Comparison of ENCODE assay signal across 8 cellular contexts in genomic region chr1:116504308-116505156, GRCh38.
DNase-seq lines count a peak whose midpoint lies in the region; ATAC-seq, FAIRE-seq and TF ChIP-seq lines count a peak whose summit lies in the region.

No MANE protein-coding gene starts in this region.

- H3K4me3 Mint-ChIP-seq in astrocyte (ENCODE audit: unreplicated experiment) (no peak overlapping the region), nephron progenitor cell (no peak overlapping the region)

- H3K4me1 Mint-ChIP-seq in astrocyte (ENCODE audit: low read depth, unreplicated experiment) (peaks cover 26% of the 10 kb centered on the region), nephron progenitor cell (no peaks in the 10 kb centered on the region)

- H3K9me3 Mint-ChIP-seq in astrocyte (ENCODE audit: unreplicated experiment) (peaks cover 2% of the 10 kb centered on the region), nephron progenitor cell (no peaks in the 10 kb centered on the region)

- POLR2A ChIA-PET in A549 (lab: Yijun Ruan, JAX) = no interaction called here

- TF ChIP-seq EP300 in A549 (IDR thresholded peaks at IDR 0.05) = no peak

- H3K27me3 Mint-ChIP-seq in astrocyte (ENCODE audit: low read depth, unreplicated experiment) (no peaks in the 10 kb centered on the region), nephron progenitor cell (ENCODE audit: low read depth, poor library complexity) (no peaks in the 10 kb centered on the region)

- ATAC-seq in A549 (peak in 1 of 2 experiments; percentile 45; a peak in 3 of 6 replicates), GM19328 (IDR thresholded peaks at IDR 0.05; ENCODE audit: unreplicated experiment) (peak; percentile 90), HG03439 (IDR thresholded peaks at IDR 0.05; ENCODE audit: unreplicated experiment) (peak; percentile 83)

- H3K4me1 ChIP-seq in A549 (peaks cover 58% of the 10 kb centered on the region), astrocyte (ENCODE audit: insufficient read depth, low read length) (peaks cover 28% of the 10 kb centered on the region)

- H3K4me3 ChIP-seq in A549 (no peak overlapping the region), astrocyte (ENCODE audit: insufficient read depth, low read depth, low read length) (no peak overlapping the region), lower leg skin (ENCODE audit: low read depth, poor library complexity, severe bottlenecking) (no peak overlapping the region)

- peak overlapping the region; percentile 15 for H2AFZ ChIP-seq in astrocyte (ENCODE audit: low read depth, low read length)

- H3K9ac ChIP-seq in astrocyte (ENCODE audit: low read length) = no peak overlapping the region

- H3K27ac Mint-ChIP-seq in astrocyte (ENCODE audit: unreplicated experiment) (peak overlapping the region; percentile 80), nephron progenitor cell (no peak overlapping the region)

- peak overlapping the region; percentile 48 for H3K4me2 ChIP-seq in A549
- peak overlapping the region; percentile 37 for H3K4me2 ChIP-seq in astrocyte (ENCODE audit: low read length)

- 61% methylated on average over 8 of the region's 8 CpGs for WGBS in A549 (ENCODE audit: missing lambda C conversion rate)
- WGBS in lower leg skin, 2 donors = 58 to 62% methylated on average over 8 of the region's 8 CpGs

- H3K36me3 ChIP-seq in astrocyte (ENCODE audit: insufficient read depth, low read length) = no peaks in the 10 kb centered on the region

- CTCF ChIA-PET in A549 (lab: Yijun Ruan, JAX) = interaction anchor here (3.1 kb wide), 1 partner anchor 365 kb away, joined by 19 read pairs; no protein-coding TSS in a partner anchor

- intact Hi-C loops in lower leg skin (cut with DNase I; ENCODE audit: low total_unique reads) = no loop called here

- TF ChIP-seq RAD21 in A549 (conservative IDR thresholded peaks at IDR 0.05 in 1 of 2, IDR thresholded peaks at IDR 0.05 in 1 of 2) = no peak

- H4K20me1 ChIP-seq in astrocyte (ENCODE audit: insufficient read depth, low read length) = no peaks in the 10 kb centered on the region

- TF ChIP-seq CTCF in A549 (IDR thresholded peaks at IDR 0.05) (no peak), astrocyte (IDR thresholded peaks at IDR 0.05; ENCODE audit: insufficient read depth, low read depth, low read length) (no peak), lower leg skin (IDR thresholded peaks at IDR 0.05) (no peak), nephron progenitor cell (IDR thresholded peaks at IDR 0.05) (no peak)

- H3K27ac ChIP-seq in A549 = peak overlapping the region; percentile 67 to 84
- H3K27ac ChIP-seq in astrocyte (ENCODE audit: low read depth, low read length) = peak overlapping the region; percentile 23

- no peaks in the 10 kb centered on the region for H3K9me3 ChIP-seq in A549
- H3K9me3 ChIP-seq in astrocyte (ENCODE audit: insufficient read depth, low read depth, low read length) = no peaks in the 10 kb centered on the region

- H3K36me3 Mint-ChIP-seq in astrocyte (ENCODE audit: low read depth, unreplicated experiment) = peaks cover 2% of the 10 kb centered on the region
- H3K36me3 Mint-ChIP-seq in nephron progenitor cell (ENCODE audit: low read depth) = no peaks in the 10 kb centered on the region

- no peaks in the 10 kb centered on the region for H3K79me2 ChIP-seq in astrocyte (ENCODE audit: insufficient read depth, low read length)

- H3K27me3 ChIP-seq in astrocyte (ENCODE audit: insufficient read depth, low read length) = no peaks in the 10 kb centered on the region

- TF ChIP-seq POLR2A in A549 (IDR thresholded peaks at IDR 0.05; ENCODE audit: low read length) = no peak
- TF ChIP-seq POLR2A in lower leg skin (IDR thresholded peaks at IDR 0.05) = no peak

- FAIRE-seq in A549 (lab: Jason Lieb, UNC) = no peak
- FAIRE-seq in astrocyte (lab: Jason Lieb, UNC) = no peak

- peak; percentile 8 to 48 for DNase-seq in A549 (ENCODE audit: low read depth in 1 of 2, low spot score in 1 of 2)
- peak; percentile 47 to 99 (median 74) for DNase-seq in T-helper 2 cell
- peak; percentile 82 for DNase-seq in astrocyte (ENCODE audit: low read depth)
- peak; percentile 71 to 94 for DNase-seq in lower leg skin (ENCODE audit: low spot score in 2 of 2)
- DNase-seq in stimulated activated CD8-positive, alpha-beta memory T cell treated with anti-CD3 and anti-CD28 coated beads, Interleukin-7, amount 100 ng/mL, for 1 hour (ENCODE audit: low read depth in 2 of 2) = peak; percentile 64 to 69
- no peak for DNase-seq in nephron progenitor cell

TF ChIP-seq in A549, 52 proteins besides CTCF, POLR2A, EP300 and RAD21:
- TF ChIP-seq KDM1A (IDR thresholded peaks at IDR 0.05; ENCODE audit: low read depth) (no peak), FOSL2 (IDR thresholded peaks at IDR 0.05) (peak; percentile 33; the same call in 1 of the 2 replicates), FOSL2 (CRISPR knock-in tag; IDR thresholded peaks at IDR 0.05) (peak; percentile 22; the same call in 1 of the 2 replicates), CBX8 (IDR thresholded peaks at IDR 0.05) (no peak), MAX (IDR thresholded peaks at IDR 0.05) (no peak), EHF (CRISPR knock-in tag; IDR thresholded peaks at IDR 0.05) (no peak)
